19 cellular contexts compared by ENCODE assay signal in the genomic region with DNA sequence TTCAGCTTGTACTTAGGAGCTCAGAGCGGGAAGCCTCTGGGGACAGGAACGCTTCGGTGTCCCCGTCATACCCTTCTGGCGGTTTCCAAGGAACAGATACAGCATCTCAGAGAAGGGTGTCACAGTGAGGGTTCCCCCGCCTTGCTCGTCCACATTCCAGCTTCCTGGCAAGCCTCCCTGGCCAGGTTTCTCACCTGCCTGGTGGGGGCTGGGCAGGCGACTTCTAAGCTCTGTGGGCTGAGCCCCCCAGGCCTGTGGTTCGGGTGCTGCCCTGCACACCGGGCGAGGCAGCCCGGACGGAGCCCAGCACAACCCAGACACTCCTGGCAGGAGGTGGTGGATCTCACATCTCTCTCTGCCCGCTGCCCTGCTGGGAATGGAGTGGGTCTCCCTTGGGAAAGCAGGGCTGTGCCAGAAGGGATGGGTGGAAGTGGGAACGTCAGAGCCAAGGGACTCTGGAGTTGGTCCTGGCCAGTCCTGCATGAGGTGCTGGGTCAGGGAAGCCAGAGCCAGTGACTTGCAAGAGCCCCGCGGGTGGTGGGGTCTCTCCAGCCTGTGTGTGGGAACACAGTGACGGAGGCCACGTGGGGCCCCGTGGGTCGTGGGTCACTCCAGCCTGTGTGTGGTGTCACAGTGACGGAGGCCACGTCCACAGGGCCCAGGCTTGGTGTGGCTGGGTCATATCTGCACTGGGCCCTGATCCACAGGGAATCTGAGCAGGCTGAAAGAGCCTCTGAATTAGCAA. TPM values are rescaled to one million over a fixed set of nuclear protein-coding genes. Genes with fewer than 3 reads are reported as not detected.
"Had no signal": no experiment of that assay in that cellular context is flagged by ENCODE, and none has a peak within 500 bp of the region (broad histone marks: within the 10 kb centered on the region; RNA-seq: fewer than 3 reads in every experiment).

No MANE protein-coding gene starts in this region.

- H3K4me3 Mint-ChIP-seq: immature natural killer cell; naive B cell; nephron; stimulated activated naive B cell treated with anti-CD40 and anti-IgM and Interleukin-4, amounts not matched to agents 10 μg/mL and 1 μg/mL and 100 μg/mL, for 72 hours had no signal

- H3K27me3 ChIP-seq: colonic mucosa, foreskin keratinocyte, sigmoid colon, upper lobe of left lung, uterus had no signal

- H3K36me3 Mint-ChIP-seq: immature natural killer cell; naive B cell; stimulated activated naive B cell treated with anti-CD40 and anti-IgM and Interleukin-4, amounts not matched to agents 10 μg/mL and 1 μg/mL and 100 μg/mL, for 72 hours had no signal

- H3K36me3 ChIP-seq: colonic mucosa, left ventricle myocardium inferior, sigmoid colon, upper lobe of left lung, uterus had no signal

- H3K4me3 ChIP-seq: colonic mucosa, left ventricle myocardium inferior, lung, sigmoid colon, skin epidermis, upper lobe of left lung, uterus had no signal

- DNase-seq: colonic mucosa; dermis blood vessel endothelial cell; foreskin keratinocyte; immature natural killer cell; left cardiac atrium; left ventricle myocardium inferior; mesendoderm; naive B cell; sigmoid colon; stimulated activated CD4-positive, alpha-beta T cell treated with anti-CD3 and anti-CD28 coated beads, Interleukin-2, amount 100 ng/mL, for 24 hours; stimulated activated CD4-positive, alpha-beta T cell treated with anti-CD3 and anti-CD28 coated beads, Interleukin-4, amount 100 ng/mL, for 4 hours; stimulated activated naive B cell treated with anti-CD40 and anti-IgM and Interleukin-4, amounts not matched to agents 10 μg/mL and 1 μg/mL and 100 μg/mL, for 72 hours; uterus had no signal

- H3K9me3 ChIP-seq: colonic mucosa, left ventricle myocardium inferior, sigmoid colon, upper lobe of left lung, uterus had no signal

- H3K27ac Mint-ChIP-seq: immature natural killer cell; stimulated activated naive B cell treated with anti-CD40 and anti-IgM and Interleukin-4, amounts not matched to agents 10 μg/mL and 1 μg/mL and 100 μg/mL, for 72 hours had no signal

- ATAC-seq: foreskin keratinocyte; left cardiac atrium; stimulated activated naive B cell treated with anti-CD40 and anti-IgM and Interleukin-4, amounts not matched to agents 10 μg/mL and 1 μg/mL and 100 μg/mL, for 72 hours had no signal

- FAIRE-seq: keratinocyte had no signal

- H3K4me1 Mint-ChIP-seq: immature natural killer cell; stimulated activated naive B cell treated with anti-CD40 and anti-IgM and Interleukin-4, amounts not matched to agents 10 μg/mL and 1 μg/mL and 100 μg/mL, for 72 hours had no signal

- H3K27ac ChIP-seq: colonic mucosa, foreskin keratinocyte, left ventricle myocardium inferior, sigmoid colon, skin epidermis, upper lobe of left lung, uterus had no signal

- H3K4me1 ChIP-seq: colonic mucosa, foreskin keratinocyte, left ventricle myocardium inferior, sigmoid colon, upper lobe of left lung, uterus had no signal

RNA-seq across cellular contexts. Expression of a gene that starts 47.7 kb away (rescaled TPM):
- total RNA-seq: dermis blood vessel endothelial cell, pulmonary artery endothelial cell had no signal
- polyA plus RNA-seq: immature natural killer cell had no signal
